22 cellular contexts compared by ENCODE assay signal in the genomic region with DNA sequence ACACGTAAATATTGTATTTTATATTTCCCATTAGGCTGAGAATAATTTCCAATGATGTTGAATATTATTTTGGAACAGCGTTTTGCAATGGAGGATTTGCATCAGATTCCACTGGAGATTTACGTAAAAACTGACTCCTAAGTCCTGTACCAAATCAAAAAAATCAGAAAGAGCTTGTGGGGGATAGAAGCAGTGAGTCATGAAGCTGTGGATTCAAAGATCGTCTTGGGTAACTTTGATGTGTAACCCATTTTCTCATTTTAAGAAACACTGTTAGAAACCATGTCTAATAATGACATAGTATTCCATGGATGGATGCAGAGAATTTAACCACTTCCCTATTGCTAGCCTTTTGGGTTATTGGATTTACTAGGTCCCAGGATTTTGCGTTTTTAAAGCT.
"Had no signal": no experiment of that assay in that cellular context is flagged by ENCODE, and none has a peak within 500 bp of the region (broad histone marks: within the 10 kb centered on the region; RNA-seq: fewer than 3 reads in every experiment).

No MANE protein-coding gene starts in this region.

- H3K27ac ChIP-seq: esophagus squamous epithelium, left lung, right atrium auricular region, testis had no signal

- H3K27ac Mint-ChIP-seq: activated naive CD8-positive, alpha-beta T cell; activated T-helper 17 cell treated with anti-CD3 and anti-CD28 coated beads, Interleukin-2, amount 50 U/mL, for 72 hours; endodermal cell; naive thymus-derived CD4-positive, alpha-beta T cell; progenitor cell of endocrine pancreas; type B pancreatic cell; WTC11 had no signal

- H3K4me3 ChIP-seq: esophagus squamous epithelium, left lung, right atrium auricular region, testis had no signal

- H3K4me3 Mint-ChIP-seq: activated naive CD8-positive, alpha-beta T cell; activated T-helper 17 cell treated with anti-CD3 and anti-CD28 coated beads, Interleukin-2, amount 50 U/mL, for 72 hours; endodermal cell; naive thymus-derived CD4-positive, alpha-beta T cell; neural crest cell; type B pancreatic cell; WTC11 had no signal

- ATAC-seq: activated T-helper 17 cell treated with anti-CD3 and anti-CD28 coated beads, Interleukin-2, amount 50 U/mL, for 72 hours; left lung; naive thymus-derived CD4-positive, alpha-beta T cell; WTC11 had no signal

- H3K36me3 Mint-ChIP-seq: activated naive CD8-positive, alpha-beta T cell; naive thymus-derived CD4-positive, alpha-beta T cell; type B pancreatic cell; WTC11 had no signal

- H3K9me3 ChIP-seq: esophagus squamous epithelium, left lung, right atrium auricular region, testis had no signal

- H3K4me1 ChIP-seq: esophagus squamous epithelium, left lung, right atrium auricular region, testis had no signal

- DNase-seq: activated naive CD4-positive, alpha-beta T cell; activated T-cell treated with anti-CD3 and anti-CD28 coated beads, Interleukin-2, amount 50 U/mL, for 1 hour; amniotic stem cell; cerebellar nuclear complex; cortex of kidney; endodermal cell; esophagus squamous epithelium; kidney glomerular epithelial cell; left lung; naive thymus-derived CD4-positive, alpha-beta T cell; occipital lobe; stimulated activated CD4-positive, alpha-beta T cell treated with anti-CD3 and anti-CD28 coated beads, Interleukin-1b, Interleukin-23, amount 100 ng/mL, for 48 hours; T-helper 1 cell; T-helper 9 cell; testis had no signal

- H3K27me3 ChIP-seq: esophagus squamous epithelium, left lung, right atrium auricular region, testis had no signal

- H3K27me3 Mint-ChIP-seq: activated naive CD8-positive, alpha-beta T cell; activated T-helper 17 cell treated with anti-CD3 and anti-CD28 coated beads, Interleukin-2, amount 50 U/mL, for 72 hours; naive thymus-derived CD4-positive, alpha-beta T cell; progenitor cell of endocrine pancreas; type B pancreatic cell had no signal

- H3K4me1 Mint-ChIP-seq: activated T-helper 17 cell treated with anti-CD3 and anti-CD28 coated beads, Interleukin-2, amount 50 U/mL, for 72 hours; endodermal cell; naive thymus-derived CD4-positive, alpha-beta T cell; neural crest cell had no signal

- H3K36me3 ChIP-seq: esophagus squamous epithelium, left lung, right atrium auricular region had no signal

- H3K9me3 Mint-ChIP-seq: type B pancreatic cell had no signal
